8 cellular contexts compared by ENCODE assay signal in the genomic region with DNA sequence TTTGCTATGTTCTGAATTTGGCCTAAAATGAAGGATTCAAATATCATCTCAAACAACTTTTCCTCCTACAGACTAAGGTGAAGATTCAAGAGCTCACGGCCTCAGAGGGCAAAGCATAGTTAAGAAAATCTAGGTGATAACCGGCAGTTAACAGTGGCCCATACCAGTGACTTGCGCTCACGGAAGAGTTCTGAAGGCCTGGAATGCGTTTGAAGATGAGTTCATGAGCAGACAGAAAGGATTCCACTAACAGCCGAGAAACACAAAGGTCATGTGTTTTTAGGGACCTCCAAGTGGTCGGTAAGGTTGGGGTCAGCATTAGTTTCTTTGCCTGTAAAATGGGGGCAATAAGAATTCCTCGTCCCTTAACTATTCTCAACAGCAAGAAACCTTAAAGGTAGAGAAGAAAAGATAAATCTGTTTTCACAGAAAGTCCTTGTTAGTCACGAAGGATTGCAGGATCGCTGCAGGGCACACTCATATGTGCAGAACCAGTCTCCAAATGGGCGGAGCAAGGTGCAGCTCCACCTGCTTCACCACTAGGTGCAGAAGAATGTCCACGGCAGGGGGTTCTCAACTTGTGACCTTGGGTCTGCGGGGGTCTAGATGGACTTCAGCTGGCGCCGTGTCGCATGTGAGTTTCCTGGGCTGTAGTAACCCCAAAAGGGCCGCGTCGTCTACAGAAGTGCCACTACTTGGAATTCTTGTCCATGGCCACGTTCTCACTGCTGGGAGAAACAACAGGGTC. TPM values are rescaled to one million over a fixed set of nuclear protein-coding genes. Genes with fewer than 3 reads are reported as not detected.
DNase-seq lines count a peak whose midpoint lies in the region; ATAC-seq and TF ChIP-seq lines count a peak whose summit lies in the region.

No MANE protein-coding gene starts in this region.

- intact Hi-C loops in stomach (cut with DNase I; ENCODE audit: low total_unique reads), result no loop called here

- H3K27me3 ChIP-seq in stomach, result no peaks in the 10 kb centered on the region

- H3K27ac ChIP-seq in VCaP, result peak overlapping the region; percentile 64
- H3K27ac ChIP-seq in coronary artery, result peak overlapping the region; percentile 72 to 85
- peak overlapping the region; percentile 68 to 91 (median 87) for H3K27ac ChIP-seq in stomach

- CTCF ChIA-PET in AG04449 (lab: Yijun Ruan, JAX), result interaction anchor here (1.4 to 6.1 kb wide), 2 partner anchors 18 to 100 kb away, joined by 7 to 34 read pairs; no protein-coding TSS in a partner anchor

- no peak for TF ChIP-seq EP300 in stomach (IDR thresholded peaks at IDR 0.05)

- ATAC-seq in GM18873 (IDR thresholded peaks at IDR 0.05; ENCODE audit: low FRiP score, unreplicated experiment), result peak; percentile 0
- peak; percentile 9 for ATAC-seq in HG03432 (IDR thresholded peaks at IDR 0.05; ENCODE audit: unreplicated experiment)

- H3K4me3 ChIP-seq in AG04449 (ENCODE audit: low read depth, low read length) (peak overlapping the region; percentile 69), coronary artery (peak overlapping the region; percentile 92), stomach (peak overlapping the region; percentile 78 to 88 (median 82))

- POLR2A ChIA-PET in AG04449 (lab: Yijun Ruan, JAX), result interaction anchor here (0.5 to 0.8 kb wide), 2 partner anchors 12 to 18 kb away, joined by 3 to 6 read pairs; no protein-coding TSS in a partner anchor

- no peak for TF ChIP-seq CTCF in AG04449 (IDR thresholded peaks at IDR 0.05; ENCODE audit: insufficient read depth, low read length, missing control alignments)
- TF ChIP-seq CTCF in VCaP (conservative IDR thresholded peaks at IDR 0.05), result no peak
- TF ChIP-seq CTCF in coronary artery (IDR thresholded peaks at IDR 0.05), result no peak
- TF ChIP-seq CTCF in stomach (IDR thresholded peaks at IDR 0.05), result peak in 2 of 7 experiments; percentile 24 to 36

- WGBS in stomach, 5 donors, result 32 to 40% (median 35%) methylated on average over 18 to 20 of the region's 20 CpGs

- H3K36me3 ChIP-seq in stomach, result no peaks in the 10 kb centered on the region

- DNase-seq in AG04449 (ENCODE audit: low read depth, low spot score) (no peak), coronary artery (ENCODE audit: low spot score) (peak; percentile 74), mucosa of gallbladder (ENCODE audit: low spot score) (peak; percentile 25), stomach (peak; percentile 53), NCI-H1092 (lab: John Stamatoyannopoulos, UW) (no peak)

- H3K9me3 ChIP-seq in stomach, result no peaks in the 10 kb centered on the region

- TF ChIP-seq POLR2A in stomach (IDR thresholded peaks at IDR 0.05), result no peak

- H3K4me1 ChIP-seq in stomach, result peaks cover 26 to 50% (median 46%) of the 10 kb centered on the region in 4 donors

RNA-seq across cellular contexts. Expression of a gene that starts 0.7 kb away (rescaled TPM):
- total RNA-seq in mucosa of gallbladder (24.4 TPM), stomach (10 to 100 TPM in 4 of 5 donors, 1 to 10 TPM in 1; 1.2 to 68.3 (median 12.9) TPM)
- 10 to 100 TPM; 15.0 to 21.7 (median 16.6) TPM for polyA plus RNA-seq in stomach

Comparison
In these comparisons a context has a peak if more than half of its experiments do, and no peak if none do; other contexts are left out.
1. DNase-seq: peak in coronary artery (single experiment), mucosa of gallbladder (single experiment) and stomach (single experiment); none in AG04449 (single experiment) and NCI-H1092 (single experiment).
2. Peak in every context shown above with its lines, with median percentiles within 50 percentile points of each other: H3K4me3 ChIP-seq and H3K27ac ChIP-seq.